Comparison of ENCODE assay signal across 18 cellular contexts in genomic region chr4:174256277-174256713, GRCh38. TPM values are rescaled to one million over a fixed set of nuclear protein-coding genes. Genes with fewer than 3 reads are reported as not detected.
DNase-seq lines count a peak whose midpoint lies in the region; ATAC-seq, FAIRE-seq and TF ChIP-seq lines count a peak whose summit lies in the region.
"Had no signal": no experiment of that assay in that cellular context is flagged by ENCODE, and none has a peak within 500 bp of the region (broad histone marks: within the 10 kb centered on the region; RNA-seq: fewer than 3 reads in every experiment).

No MANE protein-coding gene starts in this region.

- H2BK20ac ChIP-seq in IMR-90 (ENCODE audit: low read depth, low read length): no peak overlapping the region

- no peak overlapping the region for H2AK9ac ChIP-seq in IMR-90 (replicated peaks; ENCODE audit: low read depth, low read length, poor library complexity)

- no peak overlapping the region for H3K4me3 ChIP-seq in AG09309 (ENCODE audit: control insufficient read depth, low read depth, low read length)
- no peak overlapping the region for H3K4me3 ChIP-seq in IMR-90 (ENCODE audit: insufficient read depth, low read depth, low read length)
- H3K4me3 ChIP-seq in K562: no peak overlapping the region
- H3K4me3 ChIP-seq: PC-9, upper lobe of right lung had no signal

- H3K9me1 ChIP-seq in IMR-90 (ENCODE audit: insufficient read depth, low read length) (peaks cover 3% of the 10 kb centered on the region; the same call in 1 of the 2 replicates), K562 (ENCODE audit: control insufficient read depth, insufficient read depth, low read length) (no peaks in the 10 kb centered on the region)

- in situ Hi-C loops in IMR-90 (cut with MboI; ENCODE audit: low sequenced_read_pairs) (no loop called here), K562 (cut with MboI) (no loop called here)

- 0 out of 2 replicates have a peak, but pooled peaks cover 3% of the 10 kb centered on the region for H3K4me1 ChIP-seq in IMR-90 (ENCODE audit: control insufficient read depth, insufficient read depth, low read length)
- H3K4me1 ChIP-seq in K562 (replicated peaks in 1 of 2; ENCODE audit: control insufficient read depth in 2 of 2, insufficient read depth in 2 of 2, low read length in 2 of 2): peaks cover 0 to 3% of the 10 kb centered on the region in 2 experiments; a peak in 2 of 5 replicates
- H3K4me1 ChIP-seq: upper lobe of right lung had no signal

- no peak overlapping the region for H2BK120ac ChIP-seq in IMR-90 (ENCODE audit: low read depth, low read length)

- H3K27ac ChIP-seq in IMR-90 (ENCODE audit: insufficient read depth, low read length): peak overlapping the region; percentile 16; the same call in 1 of the 2 replicates
- no peak overlapping the region for H3K27ac ChIP-seq in K562 (ENCODE audit: extremely low read depth, low read depth, low read length)
- H3K27ac ChIP-seq: PC-9, upper lobe of right lung had no signal

- TF ChIP-seq CTCF in AG09309 (IDR thresholded peaks at IDR 0.05; ENCODE audit: control insufficient read depth, insufficient read depth, low read depth, low read length, missing control alignments) (no peak), IMR-90 (conservative IDR thresholded peaks at IDR 0.05; ENCODE audit: low read depth, low read length) (no peak), K562 (IDR thresholded peaks at IDR 0.05 in 2 of 3, conservative IDR thresholded peaks at IDR 0.05 in 1 of 3; ENCODE audit: insufficient read depth in 2 of 3, low read depth in 1 of 3, low read length in 3 of 3) (no peak)

- intact Hi-C loops in IMR-90 (cut with micrococcal nuclease): no loop called here
- intact Hi-C loops in K562 (cut with micrococcal nuclease): no loop called here

- ATAC-seq in IMR-90 (ENCODE audit: low read depth): peak; percentile 44
- ATAC-seq in K562: peak; percentile 38; the same call in 2 of the 3 replicates
- no peak for ATAC-seq in GM18873 (IDR thresholded peaks at IDR 0.05; ENCODE audit: low FRiP score, unreplicated experiment)
- ATAC-seq: stimulated activated memory B cell treated with anti-CD40 and anti-IgM and Interleukin-4, amounts not matched to agents 10 μg/mL and 1 μg/mL and 100 μg/mL, for 72 hours; upper lobe of right lung had no signal

- no peaks in the 10 kb centered on the region for H3K9me3 ChIP-seq in IMR-90 (ENCODE audit: control insufficient read depth, insufficient read depth, low read length)
- H3K9me3 ChIP-seq in K562 (replicated peaks; ENCODE audit: control insufficient read depth, insufficient read depth, low read depth, low read length): no peaks in the 10 kb centered on the region
- H3K9me3 ChIP-seq: upper lobe of right lung had no signal

- H4K20me1 ChIP-seq in IMR-90 (ENCODE audit: insufficient read depth, low read length): no peaks in the 10 kb centered on the region
- no peaks in the 10 kb centered on the region for H4K20me1 ChIP-seq in K562 (replicated peaks; ENCODE audit: control insufficient read depth, insufficient read depth, low read length)

- no peak overlapping the region for H4K8ac ChIP-seq in IMR-90 (ENCODE audit: low read depth in 2 of 2, low read length in 2 of 2)

- DNase-seq in AG09309 (ENCODE audit: low read depth): peak; percentile 18
- peak; percentile 63 for DNase-seq in IMR-90
- no peak for DNase-seq in K562 (ENCODE audit: extremely low read depth in 1 of 4, low spot score in 3 of 4)
- DNase-seq in hepatic stellate cell (ENCODE audit: low spot score): peak; percentile 10
- no peak for DNase-seq in NCI-H2196 (lab: John Stamatoyannopoulos, UW; ENCODE audit: unreplicated experiment)
- no peak for DNase-seq in iPS-NIHi7 (ENCODE audit: extremely low spot score)
- no peak for DNase-seq in SW 1271 (lab: John Stamatoyannopoulos, UW)
- DNase-seq: activated CD4-positive, alpha-beta T cell treated with anti-CD3 and anti-CD28 coated beads for 1 hour; activated naive CD8-positive, alpha-beta T cell treated with anti-CD3 and anti-CD28 coated beads, Interleukin-2, amount 10 ng/mL, durations not matched to agents 7 days and 5 days; activated T-cell treated with anti-CD3 and anti-CD28 coated beads for 4 hours; naive B cell; NCI-H146; PC-9; stimulated activated CD4-positive, alpha-beta T cell treated with anti-CD3 and anti-CD28 coated beads, Interleukin-4, amount 100 ng/mL, for 1 hour; upper lobe of right lung had no signal

- no peak overlapping the region for H2AK5ac ChIP-seq in IMR-90 (ENCODE audit: low read depth, low read length)

- H3K36me3 ChIP-seq in IMR-90 (ENCODE audit: control insufficient read depth, insufficient read depth, low read length): no peaks in the 10 kb centered on the region
- peaks cover 5% of the 10 kb centered on the region; the same call in 1 of the 3 replicates for H3K36me3 ChIP-seq in K562 (ENCODE audit: control insufficient read depth, insufficient read depth, low read length)

- no peak overlapping the region for H3K56ac ChIP-seq in IMR-90 (ENCODE audit: extremely low read depth, insufficient read depth, low read length)

- H2BK15ac ChIP-seq in IMR-90 (ENCODE audit: low read depth, low read length): no peak overlapping the region

- CTCF ChIA-PET in IMR-90 (lab: Yijun Ruan, JAX): interaction anchor here (0.5 kb wide), 2 partner anchors 10 to 55 kb away, joined by 3 read pairs; no protein-coding TSS in a partner anchor
- CTCF ChIA-PET in K562 (lab: Yijun Ruan, JAX; ENCODE audit: low intra/inter-chr PET ratio): no interaction called here

- no peak overlapping the region for H3K4ac ChIP-seq in IMR-90 (ENCODE audit: low read depth, low read length)

- no peak for FAIRE-seq in K562 (lab: Jason Lieb, UNC)
- FAIRE-seq: GM19239 had no signal

- H4K5ac ChIP-seq in IMR-90 (ENCODE audit: low read depth, low read length): no peak overlapping the region

- TF ChIP-seq POLR2A in IMR-90 (IDR thresholded peaks at IDR 0.05; ENCODE audit: low read depth, low read length) (no peak), K562 (conservative IDR thresholded peaks at IDR 0.05) (no peak)

- H3K14ac ChIP-seq in IMR-90 (replicated peaks; ENCODE audit: low read depth, low read length): 0 out of 2 replicates have a peak overlapping the region, but pooled peaks have one; percentile 40

- peak overlapping the region; percentile 54 for H2BK5ac ChIP-seq in IMR-90 (ENCODE audit: low read depth, low read length, poor library complexity, severe bottlenecking)

- BruUV-seq in IMR-90 (replicated peaks; lab: Mats Ljungman, UMichigan) (no TSS peak), K562 (replicated peaks; lab: Mats Ljungman, UMichigan) (no TSS peak)

- POLR2A ChIA-PET in IMR-90 (lab: Charles Lee; ENCODE audit: unreplicated experiment) (no interaction called here), K562 (lab: Yijun Ruan, JAX) (no interaction called here)

- TF ChIP-seq RAD21 in IMR-90 (IDR thresholded peaks at IDR 0.05; ENCODE audit: low read length) (no peak), K562 (CRISPR knock-in tag; conservative IDR thresholded peaks at IDR 0.05 in 1 of 2, IDR thresholded peaks at IDR 0.05 in 1 of 2) (no peak)

- no peak for TF ChIP-seq EP300 in K562 (IDR thresholded peaks at IDR 0.05; ENCODE audit: low read length)

- H3K79me2 ChIP-seq in K562 (ENCODE audit: control insufficient read depth, insufficient read depth, low read length): no peaks in the 10 kb centered on the region

- H3K18ac ChIP-seq in IMR-90 (ENCODE audit: low read depth, low read length): no peak overlapping the region

- no CpG with 5 or more reads among the region's 1 CpG for WGBS in IMR-90 (ENCODE audit: extremely low coverage in 2 of 2, insufficient read length in 1 of 2), 2 experiments
- WGBS in K562 (ENCODE audit: insufficient coverage, low coverage, missing lambda C conversion rate): 64% methylated on average over 1 of the region's 1 CpG

- no peaks in the 10 kb centered on the region for H3K79me1 ChIP-seq in IMR-90 (ENCODE audit: low read depth in 1 of 2, low read length in 2 of 2)

- dilution Hi-C loops in IMR-90 (cut with HindIII; ENCODE audit: low sequenced_read_pairs, unreplicated experiment): no loop called here

- H2AFZ ChIP-seq in IMR-90 (replicated peaks; ENCODE audit: low read length, poor library complexity): no peak overlapping the region
- no peak overlapping the region for H2AFZ ChIP-seq in K562 (ENCODE audit: low read depth, low read length)
- H2AFZ ChIP-seq: PC-9 had no signal

- H3K9ac ChIP-seq in IMR-90 (ENCODE audit: low read depth, low read length): no peak overlapping the region
- H3K9ac ChIP-seq in K562 (ENCODE audit: insufficient read depth in 1 of 2, low read depth in 2 of 2, low read length in 2 of 2): no peak overlapping the region

- H4K91ac ChIP-seq in IMR-90 (ENCODE audit: insufficient read depth, low read depth, low read length): no peak overlapping the region

- H3K4me2 ChIP-seq in IMR-90 (ENCODE audit: low read depth, low read length) (peak overlapping the region; percentile 9; the same call in 1 of the 2 replicates), K562 (ENCODE audit: insufficient read depth, low read length) (no peak overlapping the region)
- H3K4me2 ChIP-seq: PC-9 had no signal

- H3K23ac ChIP-seq in IMR-90 (ENCODE audit: low read depth, low read length): no peak overlapping the region

- H3K27me3 ChIP-seq in IMR-90 (ENCODE audit: control insufficient read depth, insufficient read depth, low read length): no peaks in the 10 kb centered on the region
- H3K27me3 ChIP-seq in K562 (ENCODE audit: control insufficient read depth in 2 of 2, insufficient read depth in 2 of 2, low read length in 2 of 2): no peaks in the 10 kb centered on the region
- H3K27me3 ChIP-seq: upper lobe of right lung had no signal

RNA-seq across cellular contexts. Expression of gene FBXO8, which starts 27.2 kb away (rescaled TPM):
- total RNA-seq in IMR-90 (2012; rRNA removed) (23.9 and 25.6 TPM in 2 replicates), K562 (2014; rRNA removed) (12.6 and 14.2 TPM in 2 replicates), K562 (2014; rRNA removed; fragmentation: Illumina TruSeq; extraction: Trizol) (15.7 and 23.8 TPM in 2 replicates), K562 (2015; rRNA removed; fragmentation: Illumina TruSeq; extraction: Trizol) (11.5 and 12.9 TPM in 2 replicates), K562 (2021) (14.8 and 16.5 TPM in 2 replicates)
- polyA plus RNA-seq in IMR-90 (2012; rRNA removed) (10.4 and 11.3 TPM in 2 replicates), K562 (2011; rRNA removed) (22.8 and 27.1 TPM in 2 replicates), K562 (2014; fragmentation: Illumina TruSeq; extraction: Trizol) (12.8 and 13.5 TPM in 2 replicates), K562 (2014; fragmentation: Nextera tagmentation; extraction: Ambion mirVana) (10 to 100 TPM; 24.3 to 24.4 TPM), K562 (2014; rRNA removed) (11.9 and 13.1 TPM in 2 replicates)
- 7.9 and 8.1 TPM in 2 replicates for polyA plus RNA-seq in IMR-90 (2012; cell fraction: cytosol; rRNA removed)
- polyA plus RNA-seq in IMR-90 (2012; cell fraction: nucleus; rRNA removed; ENCODE audit: low replicate concordance): 2.5 and 8.0 TPM in 2 replicates
- 13.0 and 14.3 TPM in 2 replicates for total RNA-seq in K562 (2011; cell fraction: chromatin; rRNA removed; ENCODE audit: low replicate concordance)
- 13.0 and 16.1 TPM in 2 replicates for total RNA-seq in K562 (2011; cell fraction: nucleolus; rRNA removed)
- 11.9 and 12.5 TPM in 2 replicates for total RNA-seq in K562 (2011; cell fraction: nucleoplasm; rRNA removed)
- 8.2 and 13.6 TPM in 2 replicates for polyA plus RNA-seq in K562 (2011; cell fraction: cytosol; rRNA removed)
- 6.4 and 11.4 TPM in 2 replicates for polyA plus RNA-seq in K562 (2011; cell fraction: nucleus; rRNA removed)
- 10.8 and 14.4 TPM in 2 replicates for polyA plus RNA-seq in K562 (2012)
- polyA minus RNA-seq in K562 (2011; rRNA and poly(A)+ RNA removed): 26.9 and 30.0 TPM in 2 replicates
- polyA minus RNA-seq in K562 (2011; cell fraction: cytosol; rRNA and poly(A)+ RNA removed): 10.4 and 12.8 TPM in 2 replicates
- polyA minus RNA-seq in K562 (2011; cell fraction: nucleus; rRNA and poly(A)+ RNA removed): 24.5 and 42.5 TPM in 2 replicates

RNA-seq across cellular contexts. Expression of gene CEP44, which starts 27.4 kb away (rescaled TPM):
- total RNA-seq in IMR-90 (2012; rRNA removed): 9.5 and 15.8 TPM in 2 replicates
- polyA plus RNA-seq in IMR-90 (2012; rRNA removed): 1.9 and 3.5 TPM in 2 replicates
- polyA plus RNA-seq in IMR-90 (2012; cell fraction: cytosol; rRNA removed): 0.41 and 1.2 TPM in 2 replicates
- polyA plus RNA-seq in IMR-90 (2012; cell fraction: nucleus; rRNA removed; ENCODE audit: low replicate concordance): 0.94 and 6.8 TPM in 2 replicates
- 45.7 and 158 TPM in 2 replicates for total RNA-seq in K562 (2011; cell fraction: chromatin; rRNA removed; ENCODE audit: low replicate concordance)
- total RNA-seq in K562 (2011; cell fraction: nucleolus; rRNA removed): 20.2 and 28.8 TPM in 2 replicates
- 45.3 and 70.8 TPM in 2 replicates for total RNA-seq in K562 (2011; cell fraction: nucleoplasm; rRNA removed)
- total RNA-seq in K562 (2014; rRNA removed): 20.4 and 24.4 TPM in 2 replicates
- total RNA-seq in K562 (2014; rRNA removed; fragmentation: Illumina TruSeq; extraction: Trizol): 41.7 and 46.4 TPM in 2 replicates
- 24.8 and 28.2 TPM in 2 replicates for total RNA-seq in K562 (2015; rRNA removed; fragmentation: Illumina TruSeq; extraction: Trizol)
- total RNA-seq in K562 (2021): 26.5 and 29.0 TPM in 2 replicates
- polyA plus RNA-seq in K562 (2011; rRNA removed): 44.9 and 45.0 TPM in 2 replicates
- 4.9 and 14.6 TPM in 2 replicates for polyA plus RNA-seq in K562 (2011; cell fraction: cytosol; rRNA removed)
- polyA plus RNA-seq in K562 (2011; cell fraction: nucleus; rRNA removed): 33.4 and 51.6 TPM in 2 replicates
- polyA plus RNA-seq in K562 (2012): 18.7 and 19.6 TPM in 2 replicates
- polyA plus RNA-seq in K562 (2014; fragmentation: Illumina TruSeq; extraction: Trizol): 20.8 and 22.2 TPM in 2 replicates
- 10 to 100 TPM; 19.6 to 23.3 TPM for polyA plus RNA-seq in K562 (2014; fragmentation: Nextera tagmentation; extraction: Ambion mirVana)
- 21.2 and 22.7 TPM in 2 replicates for polyA plus RNA-seq in K562 (2014; rRNA removed)
- 40.8 and 52.1 TPM in 2 replicates for polyA minus RNA-seq in K562 (2011; rRNA and poly(A)+ RNA removed)
- polyA minus RNA-seq in K562 (2011; cell fraction: cytosol; rRNA and poly(A)+ RNA removed): 16.7 and 17.2 TPM in 2 replicates
- 29.9 and 66.9 TPM in 2 replicates for polyA minus RNA-seq in K562 (2011; cell fraction: nucleus; rRNA and poly(A)+ RNA removed)

Comparison
In these comparisons a context has a peak if more than half of its experiments do, and no peak if none do; other contexts are left out.
1. DNase-seq: peak in AG09309 (single experiment), IMR-90 (single experiment) and hepatic stellate cell (single experiment); none in K562 (0 of 4), NCI-H2196 (single experiment), iPS-NIHi7 (single experiment) and SW 1271 (0 of 2).